Comparison of ENCODE assay signal across 1 cellular context in the genomic region with DNA sequence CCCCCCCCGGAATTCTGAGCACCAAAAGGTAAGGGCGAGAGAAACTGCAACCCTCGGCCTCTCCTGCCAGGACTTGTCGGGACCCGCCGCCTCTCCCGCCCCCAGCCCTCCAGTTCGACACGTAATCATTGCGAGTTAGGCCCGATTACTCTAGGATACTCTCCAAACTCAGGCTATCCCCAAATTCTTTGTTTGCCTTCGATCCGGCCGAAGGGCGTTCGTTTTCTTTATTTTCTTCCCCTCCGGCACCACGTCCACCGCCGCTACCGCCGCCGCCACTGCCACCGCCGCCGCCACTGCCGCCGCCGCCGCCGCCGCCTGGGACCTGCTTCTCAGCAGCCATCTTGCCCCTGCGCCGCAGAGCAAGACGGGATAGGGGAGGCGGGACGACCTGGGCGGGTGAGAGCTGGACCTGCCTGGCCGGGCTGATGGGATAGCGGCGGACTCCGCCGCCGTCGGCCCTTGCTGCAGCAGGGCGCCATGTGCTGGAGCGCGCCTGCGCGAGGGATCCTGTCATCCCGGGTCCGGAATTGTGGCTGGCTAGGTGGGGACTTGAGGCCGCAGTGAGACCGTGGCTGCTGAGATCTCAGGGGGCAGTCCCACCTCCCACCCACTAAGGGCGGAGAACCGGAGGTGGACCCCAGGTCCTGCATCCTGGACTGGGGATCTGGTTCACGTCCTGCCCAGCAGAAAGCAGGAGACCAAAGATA.
A peak's percentile ranks its signal among the peaks of the same experiment; 100 is the strongest.
TF ChIP-seq lines count a peak whose summit lies in the region.

A gene (minus strand): TSS at position 369 of the 710 bp plus-strand sequence. CDS start 26 bp downstream, at position 343.

TF ChIP-seq in HEK293, 187 proteins besides CTCF, POLR2A, EP300 and RAD21 (continued from another document and continues in another):
- TF ChIP-seq, protein P1, sequence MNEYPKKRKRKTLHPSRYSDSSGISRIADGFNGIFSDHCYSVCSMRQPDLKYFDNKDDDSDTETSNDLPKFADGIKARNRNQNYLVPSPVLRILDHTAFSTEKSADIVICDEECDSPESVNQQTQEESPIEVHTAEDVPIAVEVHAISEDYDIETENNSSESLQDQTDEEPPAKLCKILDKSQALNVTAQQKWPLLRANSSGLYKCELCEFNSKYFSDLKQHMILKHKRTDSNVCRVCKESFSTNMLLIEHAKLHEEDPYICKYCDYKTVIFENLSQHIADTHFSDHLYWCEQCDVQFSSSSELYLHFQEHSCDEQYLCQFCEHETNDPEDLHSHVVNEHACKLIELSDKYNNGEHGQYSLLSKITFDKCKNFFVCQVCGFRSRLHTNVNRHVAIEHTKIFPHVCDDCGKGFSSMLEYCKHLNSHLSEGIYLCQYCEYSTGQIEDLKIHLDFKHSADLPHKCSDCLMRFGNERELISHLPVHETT (tag by site-specific recombination; IDR thresholded peaks at IDR 0.05): no peak
- TF ChIP-seq KLF8 (tag by site-specific recombination; IDR thresholded peaks at IDR 0.05) (peak; percentile 72; the same call in 1 of the 2 replicates), ZNF121 (tag by site-specific recombination; IDR thresholded peaks at IDR 0.05) (no peak), ZNF423 (tag by site-specific recombination; IDR thresholded peaks at IDR 0.05) (no peak), ZBTB20 (tag by site-specific recombination; IDR thresholded peaks at IDR 0.05) (peak; percentile 40; the same call in 1 of the 2 replicates), TRIM28 (IDR thresholded peaks at IDR 0.05; ENCODE audit: borderline replicate concordance, low read length) (no peak), ZNF292 (tag by site-specific recombination; IDR thresholded peaks at IDR 0.05; ENCODE audit: borderline replicate concordance, low read depth) (no peak), ZFP69B (tag by site-specific recombination; IDR thresholded peaks at IDR 0.05) (peak; percentile 36; the same call in 1 of the 2 replicates), KLF1 (tag by site-specific recombination; IDR thresholded peaks at IDR 0.05) (peak; percentile 58), SCRT2 (tag by site-specific recombination; IDR thresholded peaks at IDR 0.05) (no peak), ZFHX2 (tag by site-specific recombination; conservative IDR thresholded peaks at IDR 0.05) (peak; percentile 79), ZNF76 (tag by site-specific recombination; IDR thresholded peaks at IDR 0.05; ENCODE audit: borderline replicate concordance, low read depth) (peak; percentile 98), ZNF132 (tag by site-specific recombination; IDR thresholded peaks at IDR 0.05; ENCODE audit: borderline replicate concordance) (no peak), ZNF16 (tag by site-specific recombination; IDR thresholded peaks at IDR 0.05; ENCODE audit: low read depth) (0 out of 2 replicates have a peak, but pooled peaks have one; percentile 27), ZBTB1 (tag by site-specific recombination; IDR thresholded peaks at IDR 0.05) (no peak), YY2 (tag by site-specific recombination; IDR thresholded peaks at IDR 0.05) (peak; percentile 89), ZNF394 (tag by site-specific recombination; IDR thresholded peaks at IDR 0.05; ENCODE audit: borderline replicate concordance) (peak; percentile 24; the same call in 1 of the 2 replicates), ZNF214 (tag by site-specific recombination; IDR thresholded peaks at IDR 0.05; ENCODE audit: borderline replicate concordance) (no peak), ZNF501 (tag by site-specific recombination; IDR thresholded peaks at IDR 0.05) (peak; percentile 34; the same call in 1 of the 2 replicates), ZNF837 (tag by site-specific recombination; IDR thresholded peaks at IDR 0.05) (no peak), ZBTB17 (tag by site-specific recombination; IDR thresholded peaks at IDR 0.05) (peak; percentile 78), ZNF335 (tag by site-specific recombination; conservative IDR thresholded peaks at IDR 0.05) (peak; percentile 95), ZBTB8A (tag by site-specific recombination; IDR thresholded peaks at IDR 0.05) (peak; percentile 61), ZNF785 (tag by site-specific recombination; IDR thresholded peaks at IDR 0.05) (0 out of 2 replicates have a peak, but pooled peaks have one; percentile 68), WT1 (tag by site-specific recombination; IDR thresholded peaks at IDR 0.05) (peak; percentile 47; the same call in 1 of the 2 replicates)
- TF ChIP-seq, protein P2, sequence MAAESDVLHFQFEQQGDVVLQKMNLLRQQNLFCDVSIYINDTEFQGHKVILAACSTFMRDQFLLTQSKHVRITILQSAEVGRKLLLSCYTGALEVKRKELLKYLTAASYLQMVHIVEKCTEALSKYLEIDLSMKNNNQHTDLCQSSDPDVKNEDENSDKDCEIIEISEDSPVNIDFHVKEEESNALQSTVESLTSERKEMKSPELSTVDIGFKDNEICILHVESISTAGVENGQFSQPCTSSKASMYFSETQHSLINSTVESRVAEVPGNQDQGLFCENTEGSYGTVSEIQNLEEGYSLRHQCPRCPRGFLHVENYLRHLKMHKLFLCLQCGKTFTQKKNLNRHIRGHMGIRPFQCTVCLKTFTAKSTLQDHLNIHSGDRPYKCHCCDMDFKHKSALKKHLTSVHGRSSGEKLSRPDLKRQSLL (tag by site-specific recombination; IDR thresholded peaks at IDR 0.05): 0 out of 2 replicates have a peak, but pooled peaks have one; percentile 12
- TF ChIP-seq, protein P3, sequence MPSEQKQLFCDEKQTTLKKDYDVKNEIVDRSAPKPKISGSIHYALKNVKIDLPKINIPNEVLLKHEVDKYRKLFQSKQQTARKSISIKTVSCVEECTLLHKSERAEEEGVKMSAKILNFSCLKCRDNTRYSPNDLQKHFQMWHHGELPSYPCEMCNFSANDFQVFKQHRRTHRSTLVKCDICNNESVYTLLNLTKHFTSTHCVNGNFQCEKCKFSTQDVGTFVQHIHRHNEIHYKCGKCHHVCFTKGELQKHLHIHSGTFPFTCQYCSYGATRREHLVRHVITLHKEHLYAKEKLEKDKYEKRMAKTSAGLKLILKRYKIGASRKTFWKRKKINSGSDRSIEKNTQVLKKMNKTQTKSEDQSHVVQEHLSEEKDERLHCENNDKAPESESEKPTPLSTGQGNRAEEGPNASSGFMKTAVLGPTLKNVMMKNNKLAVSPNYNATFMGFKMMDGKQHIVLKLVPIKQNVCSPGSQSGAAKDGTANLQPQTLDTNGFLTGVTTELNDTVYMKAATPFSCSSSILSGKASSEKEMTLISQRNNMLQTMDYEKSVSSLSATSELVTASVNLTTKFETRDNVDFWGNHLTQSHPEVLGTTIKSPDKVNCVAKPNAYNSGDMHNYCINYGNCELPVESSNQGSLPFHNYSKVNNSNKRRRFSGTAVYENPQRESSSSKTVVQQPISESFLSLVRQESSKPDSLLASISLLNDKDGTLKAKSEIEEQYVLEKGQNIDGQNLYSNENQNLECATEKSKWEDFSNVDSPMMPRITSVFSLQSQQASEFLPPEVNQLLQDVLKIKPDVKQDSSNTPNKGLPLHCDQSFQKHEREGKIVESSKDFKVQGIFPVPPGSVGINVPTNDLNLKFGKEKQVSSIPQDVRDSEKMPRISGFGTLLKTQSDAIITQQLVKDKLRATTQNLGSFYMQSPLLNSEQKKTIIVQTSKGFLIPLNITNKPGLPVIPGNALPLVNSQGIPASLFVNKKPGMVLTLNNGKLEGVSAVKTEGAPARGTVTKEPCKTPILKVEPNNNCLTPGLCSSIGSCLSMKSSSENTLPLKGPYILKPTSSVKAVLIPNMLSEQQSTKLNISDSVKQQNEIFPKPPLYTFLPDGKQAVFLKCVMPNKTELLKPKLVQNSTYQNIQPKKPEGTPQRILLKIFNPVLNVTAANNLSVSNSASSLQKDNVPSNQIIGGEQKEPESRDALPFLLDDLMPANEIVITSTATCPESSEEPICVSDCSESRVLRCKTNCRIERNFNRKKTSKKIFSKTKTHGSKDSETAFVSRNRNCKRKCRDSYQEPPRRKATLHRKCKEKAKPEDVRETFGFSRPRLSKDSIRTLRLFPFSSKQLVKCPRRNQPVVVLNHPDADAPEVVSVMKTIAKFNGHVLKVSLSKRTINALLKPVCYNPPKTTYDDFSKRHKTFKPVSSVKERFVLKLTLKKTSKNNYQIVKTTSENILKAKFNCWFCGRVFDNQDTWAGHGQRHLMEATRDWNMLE (tag by site-specific recombination; conservative IDR thresholded peaks at IDR 0.05; ENCODE audit: low read depth): no peak
- TF ChIP-seq, protein P4, sequence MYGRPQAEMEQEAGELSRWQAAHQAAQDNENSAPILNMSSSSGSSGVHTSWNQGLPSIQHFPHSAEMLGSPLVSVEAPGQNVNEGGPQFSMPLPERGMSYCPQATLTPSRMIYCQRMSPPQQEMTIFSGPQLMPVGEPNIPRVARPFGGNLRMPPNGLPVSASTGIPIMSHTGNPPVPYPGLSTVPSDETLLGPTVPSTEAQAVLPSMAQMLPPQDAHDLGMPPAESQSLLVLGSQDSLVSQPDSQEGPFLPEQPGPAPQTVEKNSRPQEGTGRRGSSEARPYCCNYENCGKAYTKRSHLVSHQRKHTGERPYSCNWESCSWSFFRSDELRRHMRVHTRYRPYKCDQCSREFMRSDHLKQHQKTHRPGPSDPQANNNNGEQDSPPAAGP (tag by site-specific recombination; IDR thresholded peaks at IDR 0.05): peak; percentile 32
- TF ChIP-seq, protein P5, sequence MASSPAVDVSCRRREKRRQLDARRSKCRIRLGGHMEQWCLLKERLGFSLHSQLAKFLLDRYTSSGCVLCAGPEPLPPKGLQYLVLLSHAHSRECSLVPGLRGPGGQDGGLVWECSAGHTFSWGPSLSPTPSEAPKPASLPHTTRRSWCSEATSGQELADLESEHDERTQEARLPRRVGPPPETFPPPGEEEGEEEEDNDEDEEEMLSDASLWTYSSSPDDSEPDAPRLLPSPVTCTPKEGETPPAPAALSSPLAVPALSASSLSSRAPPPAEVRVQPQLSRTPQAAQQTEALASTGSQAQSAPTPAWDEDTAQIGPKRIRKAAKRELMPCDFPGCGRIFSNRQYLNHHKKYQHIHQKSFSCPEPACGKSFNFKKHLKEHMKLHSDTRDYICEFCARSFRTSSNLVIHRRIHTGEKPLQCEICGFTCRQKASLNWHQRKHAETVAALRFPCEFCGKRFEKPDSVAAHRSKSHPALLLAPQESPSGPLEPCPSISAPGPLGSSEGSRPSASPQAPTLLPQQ (tag by site-specific recombination; IDR thresholded peaks at IDR 0.05): peak; percentile 56; the same call in 1 of the 2 replicates
- TF ChIP-seq, protein P6, sequence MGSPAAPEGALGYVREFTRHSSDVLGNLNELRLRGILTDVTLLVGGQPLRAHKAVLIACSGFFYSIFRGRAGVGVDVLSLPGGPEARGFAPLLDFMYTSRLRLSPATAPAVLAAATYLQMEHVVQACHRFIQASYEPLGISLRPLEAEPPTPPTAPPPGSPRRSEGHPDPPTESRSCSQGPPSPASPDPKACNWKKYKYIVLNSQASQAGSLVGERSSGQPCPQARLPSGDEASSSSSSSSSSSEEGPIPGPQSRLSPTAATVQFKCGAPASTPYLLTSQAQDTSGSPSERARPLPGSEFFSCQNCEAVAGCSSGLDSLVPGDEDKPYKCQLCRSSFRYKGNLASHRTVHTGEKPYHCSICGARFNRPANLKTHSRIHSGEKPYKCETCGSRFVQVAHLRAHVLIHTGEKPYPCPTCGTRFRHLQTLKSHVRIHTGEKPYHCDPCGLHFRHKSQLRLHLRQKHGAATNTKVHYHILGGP (tag by site-specific recombination; IDR thresholded peaks at IDR 0.05): no peak
- TF ChIP-seq, protein P7, sequence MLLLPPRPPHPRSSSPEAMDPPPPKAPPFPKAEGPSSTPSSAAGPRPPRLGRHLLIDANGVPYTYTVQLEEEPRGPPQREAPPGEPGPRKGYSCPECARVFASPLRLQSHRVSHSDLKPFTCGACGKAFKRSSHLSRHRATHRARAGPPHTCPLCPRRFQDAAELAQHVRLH (tag by site-specific recombination; IDR thresholded peaks at IDR 0.05): no peak
- TF ChIP-seq, protein P8, sequence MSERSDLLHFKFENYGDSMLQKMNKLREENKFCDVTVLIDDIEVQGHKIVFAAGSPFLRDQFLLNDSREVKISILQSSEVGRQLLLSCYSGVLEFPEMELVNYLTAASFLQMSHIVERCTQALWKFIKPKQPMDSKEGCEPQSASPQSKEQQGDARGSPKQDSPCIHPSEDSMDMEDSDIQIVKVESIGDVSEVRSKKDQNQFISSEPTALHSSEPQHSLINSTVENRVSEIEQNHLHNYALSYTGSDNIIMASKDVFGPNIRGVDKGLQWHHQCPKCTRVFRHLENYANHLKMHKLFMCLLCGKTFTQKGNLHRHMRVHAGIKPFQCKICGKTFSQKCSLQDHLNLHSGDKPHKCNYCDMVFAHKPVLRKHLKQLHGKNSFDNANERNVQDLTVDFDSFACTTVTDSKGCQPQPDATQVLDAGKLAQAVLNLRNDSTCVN (tag by site-specific recombination; optimal IDR thresholded peaks at IDR 0.05): peak; percentile 54
- TF ChIP-seq, protein P9, sequence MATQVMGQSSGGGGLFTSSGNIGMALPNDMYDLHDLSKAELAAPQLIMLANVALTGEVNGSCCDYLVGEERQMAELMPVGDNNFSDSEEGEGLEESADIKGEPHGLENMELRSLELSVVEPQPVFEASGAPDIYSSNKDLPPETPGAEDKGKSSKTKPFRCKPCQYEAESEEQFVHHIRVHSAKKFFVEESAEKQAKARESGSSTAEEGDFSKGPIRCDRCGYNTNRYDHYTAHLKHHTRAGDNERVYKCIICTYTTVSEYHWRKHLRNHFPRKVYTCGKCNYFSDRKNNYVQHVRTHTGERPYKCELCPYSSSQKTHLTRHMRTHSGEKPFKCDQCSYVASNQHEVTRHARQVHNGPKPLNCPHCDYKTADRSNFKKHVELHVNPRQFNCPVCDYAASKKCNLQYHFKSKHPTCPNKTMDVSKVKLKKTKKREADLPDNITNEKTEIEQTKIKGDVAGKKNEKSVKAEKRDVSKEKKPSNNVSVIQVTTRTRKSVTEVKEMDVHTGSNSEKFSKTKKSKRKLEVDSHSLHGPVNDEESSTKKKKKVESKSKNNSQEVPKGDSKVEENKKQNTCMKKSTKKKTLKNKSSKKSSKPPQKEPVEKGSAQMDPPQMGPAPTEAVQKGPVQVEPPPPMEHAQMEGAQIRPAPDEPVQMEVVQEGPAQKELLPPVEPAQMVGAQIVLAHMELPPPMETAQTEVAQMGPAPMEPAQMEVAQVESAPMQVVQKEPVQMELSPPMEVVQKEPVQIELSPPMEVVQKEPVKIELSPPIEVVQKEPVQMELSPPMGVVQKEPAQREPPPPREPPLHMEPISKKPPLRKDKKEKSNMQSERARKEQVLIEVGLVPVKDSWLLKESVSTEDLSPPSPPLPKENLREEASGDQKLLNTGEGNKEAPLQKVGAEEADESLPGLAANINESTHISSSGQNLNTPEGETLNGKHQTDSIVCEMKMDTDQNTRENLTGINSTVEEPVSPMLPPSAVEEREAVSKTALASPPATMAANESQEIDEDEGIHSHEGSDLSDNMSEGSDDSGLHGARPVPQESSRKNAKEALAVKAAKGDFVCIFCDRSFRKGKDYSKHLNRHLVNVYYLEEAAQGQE (tag by site-specific recombination; IDR thresholded peaks at IDR 0.05): peak; percentile 29
- TF ChIP-seq, protein P10, sequence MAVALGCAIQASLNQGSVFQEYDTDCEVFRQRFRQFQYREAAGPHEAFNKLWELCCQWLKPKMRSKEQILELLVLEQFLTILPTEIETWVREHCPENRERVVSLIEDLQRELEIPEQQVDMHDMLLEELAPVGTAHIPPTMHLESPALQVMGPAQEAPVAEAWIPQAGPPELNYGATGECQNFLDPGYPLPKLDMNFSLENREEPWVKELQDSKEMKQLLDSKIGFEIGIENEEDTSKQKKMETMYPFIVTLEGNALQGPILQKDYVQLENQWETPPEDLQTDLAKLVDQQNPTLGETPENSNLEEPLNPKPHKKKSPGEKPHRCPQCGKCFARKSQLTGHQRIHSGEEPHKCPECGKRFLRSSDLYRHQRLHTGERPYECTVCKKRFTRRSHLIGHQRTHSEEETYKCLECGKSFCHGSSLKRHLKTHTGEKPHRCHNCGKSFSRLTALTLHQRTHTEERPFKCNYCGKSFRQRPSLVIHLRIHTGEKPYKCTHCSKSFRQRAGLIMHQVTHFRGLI (tag by site-specific recombination; IDR thresholded peaks at IDR 0.05): no peak
